ENCODE assay signal across 13 cellular contexts in genomic region chr16:30652718-30653117, GRCh38. TPM values are rescaled to one million over a fixed set of nuclear protein-coding genes. Genes with fewer than 3 reads are reported as not detected.
DNase-seq lines count a peak whose midpoint lies in the region; ATAC-seq and TF ChIP-seq lines count a peak whose summit lies in the region.
"Had no signal": no experiment of that assay in that cellular context is flagged by ENCODE, and none has a peak within 500 bp of the region (broad histone marks: within the 10 kb centered on the region; RNA-seq: fewer than 3 reads in every experiment).

No MANE protein-coding gene starts in this region.

- intact Hi-C loops in activated CD4-positive, alpha-beta T cell treated with anti-CD3 and anti-CD28 coated beads, Interleukin-2, amount 10 ng/mL, durations not matched to agents 24 days and 14 days (cut with micrococcal nuclease) = loop anchor here (10.0 kb wide), 3 partner anchors 92 to 1222 kb away; partner anchors contain the start of genes HIRIP3, INO80E, PHKG2 and ZNF267

- no peak for TF ChIP-seq CTCF in endothelial cell (IDR thresholded peaks at IDR 0.05; ENCODE audit: unreplicated experiment)

- H3K9me3 Mint-ChIP-seq in activated CD4-positive, alpha-beta T cell treated with anti-CD3 and anti-CD28 coated beads, Interleukin-2, amount 10 ng/mL, durations not matched to agents 24 days and 14 days = no peaks in the 10 kb centered on the region
- H3K9me3 Mint-ChIP-seq in T-cell (no peaks in the 10 kb centered on the region), endothelial cell (ENCODE audit: unreplicated experiment) (no peaks in the 10 kb centered on the region)

- H3K27ac Mint-ChIP-seq in activated CD4-positive, alpha-beta T cell treated with anti-CD3 and anti-CD28 coated beads, Interleukin-2, amount 10 ng/mL, durations not matched to agents 24 days and 14 days = peak overlapping the region; percentile 91
- H3K27ac Mint-ChIP-seq in T-cell (peak overlapping the region; percentile 80 to 81), endothelial cell (ENCODE audit: unreplicated experiment) (no peak overlapping the region)

- H3K4me1 ChIP-seq in skeletal muscle satellite cell (ENCODE audit: control insufficient read depth, insufficient read depth, low read length) = peaks cover 25% of the 10 kb centered on the region

- H3K36me3 ChIP-seq in skeletal muscle satellite cell (ENCODE audit: insufficient read depth, low read length) = peaks cover 35% of the 10 kb centered on the region

- no peak for ATAC-seq in T-cell (replicated peaks in 1 of 4)
- no peak for ATAC-seq in GM18868 (IDR thresholded peaks at IDR 0.05; ENCODE audit: unreplicated experiment)

- H3K27me3 ChIP-seq in skeletal muscle satellite cell (ENCODE audit: control insufficient read depth, insufficient read depth, low read length) = no peaks in the 10 kb centered on the region
- H3K27me3 ChIP-seq: colonic mucosa, right atrium auricular region had no signal

- peaks cover 46% of the 10 kb centered on the region for H3K36me3 Mint-ChIP-seq in activated CD4-positive, alpha-beta T cell treated with anti-CD3 and anti-CD28 coated beads, Interleukin-2, amount 10 ng/mL, durations not matched to agents 24 days and 14 days (ENCODE audit: low read depth)
- H3K36me3 Mint-ChIP-seq in T-cell (peaks cover 22% of the 10 kb centered on the region), endothelial cell (ENCODE audit: low read depth, unreplicated experiment) (peaks cover 19% of the 10 kb centered on the region)

- peaks cover 44% of the 10 kb centered on the region for H3K4me1 Mint-ChIP-seq in activated CD4-positive, alpha-beta T cell treated with anti-CD3 and anti-CD28 coated beads, Interleukin-2, amount 10 ng/mL, durations not matched to agents 24 days and 14 days
- H3K4me1 Mint-ChIP-seq in T-cell (peaks cover 43 to 45% (median 45%) of the 10 kb centered on the region in 3 donors), endothelial cell (ENCODE audit: unreplicated experiment) (peaks cover 24% of the 10 kb centered on the region)

- peak overlapping the region; percentile 95 for H3K4me3 Mint-ChIP-seq in activated CD4-positive, alpha-beta T cell treated with anti-CD3 and anti-CD28 coated beads, Interleukin-2, amount 10 ng/mL, durations not matched to agents 24 days and 14 days
- H3K4me3 Mint-ChIP-seq in T-cell (peak overlapping the region; percentile 78 to 92 (median 82)), endothelial cell (ENCODE audit: unreplicated experiment) (peak overlapping the region; percentile 92)

- peak overlapping the region; percentile 96 for H3K4me2 ChIP-seq in skeletal muscle satellite cell (ENCODE audit: low read length)

- H3K27me3 Mint-ChIP-seq in activated CD4-positive, alpha-beta T cell treated with anti-CD3 and anti-CD28 coated beads, Interleukin-2, amount 10 ng/mL, durations not matched to agents 24 days and 14 days = no peaks in the 10 kb centered on the region
- H3K27me3 Mint-ChIP-seq in T-cell = no peaks in the 10 kb centered on the region
- peaks cover 17% of the 10 kb centered on the region for H3K27me3 Mint-ChIP-seq in endothelial cell (ENCODE audit: unreplicated experiment)

- H3K9me3 ChIP-seq in skeletal muscle satellite cell (replicated peaks; ENCODE audit: low read length) = no peaks in the 10 kb centered on the region
- H3K9me3 ChIP-seq: colonic mucosa, right atrium auricular region had no signal

- CTCF ChIA-PET in T-cell (lab: Charles Lee) = no interaction called here

- peak overlapping the region; percentile 93 for H3K4me3 ChIP-seq in skeletal muscle satellite cell (ENCODE audit: low read length)
- H3K4me3 ChIP-seq: lung had no signal

- POLR2A ChIA-PET in T-cell (lab: Charles Lee) = no interaction called here

- peak; percentile 64 for DNase-seq in activated CD4-positive, alpha-beta T cell treated with anti-CD3 and anti-CD28 coated beads, Interleukin-2, amount 10 ng/mL, durations not matched to agents 24 days and 14 days
- no peak for DNase-seq in activated CD4-positive, alpha-beta T cell treated with anti-CD3 and anti-CD28 coated beads, Interleukin-2, amount 50 U/mL, for 1 hour
- DNase-seq in T-cell (no peak), endothelial cell (ENCODE audit: low spot score) (no peak), HUDEP-2 (lab: John Stamatoyannopoulos, UW; ENCODE audit: unreplicated experiment in 76 of 76) (no peak), SK-N-DZ (ENCODE audit: low spot score) (no peak)
- DNase-seq: colonic mucosa, GM23248, SW 1271 had no signal

- peak overlapping the region; percentile 73 for H3K9ac ChIP-seq in skeletal muscle satellite cell (ENCODE audit: low read depth, low read length)

RNA-seq across cellular contexts. Expression of gene PRR14, which starts 2.0 kb away (rescaled TPM):
- 82.2 and 86.7 TPM in 2 replicates for total RNA-seq in activated CD4-positive, alpha-beta T cell treated with anti-CD3 and anti-CD28 coated beads, Interleukin-2, amount 10 ng/mL, durations not matched to agents 24 days and 14 days
- total RNA-seq in T-cell = 100 to 1,000 TPM in 2 of 5 donors, 10 to 100 TPM in 3; 57.9 to 121 (median 89.6) TPM
- total RNA-seq in endothelial cell (ENCODE audit: unreplicated experiment) = 45.3 TPM
- 3.8 and 6.8 TPM in 2 replicates for total RNA-seq in skeletal muscle satellite cell (2012; rRNA removed)
- 11.3 and 11.7 TPM in 2 replicates for polyA plus RNA-seq in SK-N-DZ (2014; cell fraction: cytosol; rRNA removed)
- polyA plus RNA-seq in SK-N-DZ (2014; cell fraction: nucleus; rRNA removed) = 57.9 and 107 TPM in 2 replicates

RNA-seq across cellular contexts. Expression of gene FBRS, which starts 5.5 kb away (rescaled TPM):
- 121 and 124 TPM in 2 replicates for total RNA-seq in activated CD4-positive, alpha-beta T cell treated with anti-CD3 and anti-CD28 coated beads, Interleukin-2, amount 10 ng/mL, durations not matched to agents 24 days and 14 days
- total RNA-seq in T-cell (100 to 1,000 TPM; 159 to 186 (median 167) TPM), endothelial cell (ENCODE audit: unreplicated experiment) (60.9 TPM)
- total RNA-seq in skeletal muscle satellite cell (2012; rRNA removed) = 9.9 and 22.1 TPM in 2 replicates
- polyA plus RNA-seq in SK-N-DZ (2014; cell fraction: cytosol; rRNA removed) = 21.6 and 21.9 TPM in 2 replicates
- polyA plus RNA-seq in SK-N-DZ (2014; cell fraction: nucleus; rRNA removed) = 38.3 and 53.2 TPM in 2 replicates

RNA-seq across cellular contexts. Expression of gene ZNF689, which starts 42.5 kb away (rescaled TPM):
- total RNA-seq in activated CD4-positive, alpha-beta T cell treated with anti-CD3 and anti-CD28 coated beads, Interleukin-2, amount 10 ng/mL, durations not matched to agents 24 days and 14 days = 14.0 and 14.6 TPM in 2 replicates
- 10 to 100 TPM; 11.0 to 13.7 (median 12.4) TPM for total RNA-seq in T-cell
- total RNA-seq in endothelial cell (ENCODE audit: unreplicated experiment) = 12.0 TPM
- total RNA-seq in skeletal muscle satellite cell (2012; rRNA removed) = 4.4 and 6.1 TPM in 2 replicates
- polyA plus RNA-seq in SK-N-DZ (2014; cell fraction: cytosol; rRNA removed) = 17.3 and 17.5 TPM in 2 replicates
- 13.5 and 17.8 TPM in 2 replicates for polyA plus RNA-seq in SK-N-DZ (2014; cell fraction: nucleus; rRNA removed)

RNA-seq across cellular contexts. Expression of gene SRCAP, which starts 46.3 kb away (rescaled TPM):
- total RNA-seq in activated CD4-positive, alpha-beta T cell treated with anti-CD3 and anti-CD28 coated beads, Interleukin-2, amount 10 ng/mL, durations not matched to agents 24 days and 14 days = 90.4 and 91.6 TPM in 2 replicates
- 100 to 1,000 TPM in 3 of 5 donors, 10 to 100 TPM in 2; 82.8 to 124 (median 114) TPM for total RNA-seq in T-cell
- 62.2 TPM for total RNA-seq in endothelial cell (ENCODE audit: unreplicated experiment)
- total RNA-seq in skeletal muscle satellite cell (2012; rRNA removed) = 12.4 and 12.7 TPM in 2 replicates
- 1.5 and 2.9 TPM in 2 replicates for polyA plus RNA-seq in SK-N-DZ (2014; cell fraction: cytosol; rRNA removed)
- polyA plus RNA-seq in SK-N-DZ (2014; cell fraction: nucleus; rRNA removed) = 3.0 and 9.9 TPM in 2 replicates
